Comparison of ENCODE assay signal across 12 cellular contexts in genomic region chr4:10664408-10664807, GRCh38. TPM values are rescaled to one million over a fixed set of nuclear protein-coding genes. Genes with fewer than 3 reads are reported as not detected.
DNase-seq lines count a peak whose midpoint lies in the region; ATAC-seq and TF ChIP-seq lines count a peak whose summit lies in the region.
"Had no signal": no experiment of that assay in that cellular context is flagged by ENCODE, and none has a peak within 500 bp of the region (broad histone marks: within the 10 kb centered on the region; RNA-seq: fewer than 3 reads in every experiment).

No MANE protein-coding gene starts in this region.

- POLR2A ChIA-PET in PC-3 (lab: Charles Lee; ENCODE audit: unreplicated experiment) = no interaction called here

- no peaks in the 10 kb centered on the region for H3K79me2 ChIP-seq in PC-3 (ENCODE audit: low read length)

- no TSS peak for BruUV-seq in PC-3 (replicated peaks; lab: Mats Ljungman, UMichigan)

- H3K4me2 ChIP-seq in PC-3 (ENCODE audit: low read length) = no peak overlapping the region

- H3K4me3 ChIP-seq in PC-3 (ENCODE audit: low read length) (no peak overlapping the region), fibroblast of villous mesenchyme (ENCODE audit: low read depth, low read length) (no peak overlapping the region), coronary artery (no peak overlapping the region)
- H3K4me3 ChIP-seq in effector memory CD4-positive, alpha-beta T cell (ENCODE audit: insufficient read depth, low read depth, low read length, poor library complexity, severe bottlenecking) = no peak overlapping the region

- no peaks in the 10 kb centered on the region for H3F3A ChIP-seq in PC-3 (ENCODE audit: low read length, unreplicated experiment)

- ATAC-seq in PC-3 = peak; percentile 73

- peaks cover 11% of the 10 kb centered on the region; the same call in 1 of the 2 replicates for H3K4me1 ChIP-seq in PC-3 (ENCODE audit: insufficient read depth, low read length)
- H3K4me1 ChIP-seq in effector memory CD4-positive, alpha-beta T cell (ENCODE audit: control insufficient read depth, insufficient read depth, low read length, poor library complexity, severe bottlenecking) = no peaks in the 10 kb centered on the region

- H4K20me1 ChIP-seq in PC-3 (ENCODE audit: low read length) = no peaks in the 10 kb centered on the region

- intact Hi-C loops in PC-3 (cut with micrococcal nuclease) = no loop called here

- CTCF ChIA-PET in PC-3 (lab: Charles Lee) = no interaction called here

- no peaks in the 10 kb centered on the region for H3K36me3 ChIP-seq in PC-3 (ENCODE audit: low read depth, low read length)
- H3K36me3 ChIP-seq in effector memory CD4-positive, alpha-beta T cell (ENCODE audit: control insufficient read depth, insufficient read depth, low read length) = no peaks in the 10 kb centered on the region

- no peak overlapping the region for H3K9ac ChIP-seq in PC-3 (ENCODE audit: low read length)

- H2AFZ ChIP-seq in PC-3 (ENCODE audit: low read length) = no peak overlapping the region

- in situ Hi-C loops in GM13977 (cut with MboI; ENCODE audit: low pct_unique_long_range_greater_than_20kb, low sequenced_read_pairs, unreplicated experiment) = no loop called here

- TF ChIP-seq CTCF in PC-3 (conservative IDR thresholded peaks at IDR 0.05; ENCODE audit: low read depth, low read length) (no peak), fibroblast of villous mesenchyme (IDR thresholded peaks at IDR 0.05; ENCODE audit: insufficient read depth, low read depth, low read length) (no peak), coronary artery (IDR thresholded peaks at IDR 0.05) (no peak), GM13977 (IDR thresholded peaks at IDR 0.05; ENCODE audit: extremely low read depth, insufficient read depth, missing control alignments) (no peak)

- peak; percentile 74 for DNase-seq in GM03348 (ENCODE audit: low spot score)
- peak; percentile 46 for DNase-seq in PC-3
- peak; percentile 66 for DNase-seq in fibroblast of villous mesenchyme (ENCODE audit: low read depth)
- DNase-seq in renal cortical epithelial cell (ENCODE audit: low read depth) = peak; percentile 85
- DNase-seq in coronary artery (ENCODE audit: low spot score) = no peak
- no peak for DNase-seq in NCI-H510A treated with DMSO at 0.1 percent for 48 hours (lab: John Stamatoyannopoulos, UW)
- DNase-seq in GM13977 (ENCODE audit: low spot score) = no peak
- no peak for DNase-seq in effector memory CD4-positive, alpha-beta T cell
- DNase-seq: effector CD8-positive, alpha-beta T cell; H7; stimulated activated CD8-positive, alpha-beta memory T cell treated with anti-CD3 and anti-CD28 coated beads, Interleukin-4, amount 100 ng/mL, for 48 hours had no signal

- no peak overlapping the region for H3K27ac ChIP-seq in PC-3 (ENCODE audit: low read length)
- H3K27ac ChIP-seq in coronary artery = no peak overlapping the region
- H3K27ac ChIP-seq in effector memory CD4-positive, alpha-beta T cell (ENCODE audit: insufficient read depth, low read length, poor library complexity, severe bottlenecking) = no peak overlapping the region

- H3K9me2 ChIP-seq in PC-3 (replicated peaks; ENCODE audit: low read length) = no peaks in the 10 kb centered on the region

- H3K27me3 ChIP-seq in PC-3 (ENCODE audit: low read length) = no peaks in the 10 kb centered on the region
- H3K27me3 ChIP-seq in effector memory CD4-positive, alpha-beta T cell (replicated peaks; ENCODE audit: control insufficient read depth, insufficient read depth, low read length, poor library complexity, severe bottlenecking) = no peaks in the 10 kb centered on the region

- no peaks in the 10 kb centered on the region for H3K9me3 ChIP-seq in PC-3 (ENCODE audit: low read length)
- H3K9me3 ChIP-seq in effector memory CD4-positive, alpha-beta T cell (ENCODE audit: control insufficient read depth, low read length) = no peaks in the 10 kb centered on the region

RNA-seq across cellular contexts. Expression of gene CLNK, which starts 20.2 kb away (rescaled TPM):
- not detected in 2 replicates for total RNA-seq in PC-3 (2014; rRNA removed)
- not detected in 2 replicates for total RNA-seq in fibroblast of villous mesenchyme
- not detected in 2 replicates for total RNA-seq in renal cortical epithelial cell
- total RNA-seq: H7, RPMI7951 had no signal

Comparison
In these comparisons a context has a peak if more than half of its experiments do, and no peak if none do; other contexts are left out.
1. DNase-seq: peak in GM03348 (single experiment), PC-3 (single experiment), fibroblast of villous mesenchyme (single experiment) and renal cortical epithelial cell (single experiment); none in coronary artery (single experiment), NCI-H510A treated with DMSO at 0.1 percent for 48 hours (single experiment), GM13977 (single experiment) and effector memory CD4-positive, alpha-beta T cell (0 of 3).